Comparison of ENCODE assay signal across 1 cellular context in genomic region chr6:16223362-16223761, GRCh38.
TF ChIP-seq lines count a peak whose summit lies in the region.

No MANE protein-coding gene starts in this region.

TF ChIP-seq in K562, 482 proteins besides CTCF, POLR2A, EP300 and RAD21 (continued from another document):
- TF ChIP-seq ZNF589 (CRISPR knock-in tag; IDR thresholded peaks at IDR 0.05; ENCODE audit: low read depth) (peak; percentile 55; the same call in 1 of the 2 replicates), DMBX1 (CRISPR knock-in tag; IDR thresholded peaks at IDR 0.05; ENCODE audit: borderline replicate concordance) (0 out of 2 replicates have a peak, but pooled peaks have one; percentile 24), SREBF1 (IDR thresholded peaks at IDR 0.05; ENCODE audit: borderline replicate concordance, low read depth, low read length) (no peak), TEAD1 (CRISPR knock-in tag; IDR thresholded peaks at IDR 0.05) (no peak), NFIX (CRISPR knock-in tag; IDR thresholded peaks at IDR 0.05; ENCODE audit: low read depth) (0 out of 2 replicates have a peak, but pooled peaks have one; percentile 21), SRSF9 (IDR thresholded peaks at IDR 0.05; ENCODE audit: borderline replicate concordance, low read depth, low read length) (no peak)
